8 cellular contexts compared by ENCODE assay signal in genomic region chr4:185707622-185708021, GRCh38.
DNase-seq lines count a peak whose midpoint lies in the region; ATAC-seq, FAIRE-seq and TF ChIP-seq lines count a peak whose summit lies in the region.
"Not testable (repeated sequence)": the region's sequence is repeated elsewhere in the genome, so short reads cannot be mapped to it uniquely, and the experiment has no call there.

No MANE protein-coding gene starts in this region.

- H3K27me3 Mint-ChIP-seq in astrocyte (ENCODE audit: low read depth, unreplicated experiment); osteocyte (ENCODE audit: unreplicated experiment): not testable (repeated sequence)

- H3K27ac ChIP-seq in SJSA1 (peak overlapping the region; percentile 17; the same call in 1 of the 2 replicates), astrocyte (ENCODE audit: low read depth, low read length) (peak overlapping the region; percentile 88), epithelial cell of prostate (peak overlapping the region; percentile 54), right atrium auricular region (peak overlapping the region; percentile 29 to 72), transverse colon (peak overlapping the region in 3 of 4 donors; percentile 20 to 41 (median 37))

- intact Hi-C loops in transverse colon (cut with DNase I; ENCODE audit: low total_unique reads) = not testable (repeated sequence)

- in situ Hi-C loops in transverse colon (cut with MboI; ENCODE audit: low pct_ligation_motif_present in 1 of 4, low pct_unique_long_range_greater_than_20kb in 1 of 4, low sequenced_read_pairs in 3 of 4) = not testable (repeated sequence)

- H3K4me1 Mint-ChIP-seq in astrocyte (ENCODE audit: low read depth, unreplicated experiment) (peaks cover 23% of the 10 kb centered on the region), osteocyte (ENCODE audit: unreplicated experiment) (peaks cover 26% of the 10 kb centered on the region)

- not testable (repeated sequence) for H3K4me3 Mint-ChIP-seq in astrocyte (ENCODE audit: unreplicated experiment); osteocyte (ENCODE audit: unreplicated experiment)

- peak; percentile 45 for FAIRE-seq in GM18507 (lab: Jason Lieb, UNC)
- not testable (repeated sequence) for FAIRE-seq in astrocyte (lab: Jason Lieb, UNC)

- 40 to 55% methylated on average over 1 to 4 of the region's 4 CpGs for WGBS in transverse colon (ENCODE audit: low coverage in 1 of 2), 2 donors

- peaks cover 14% of the 10 kb centered on the region for H3K36me3 Mint-ChIP-seq in astrocyte (ENCODE audit: low read depth, unreplicated experiment)
- not testable (repeated sequence) for H3K36me3 Mint-ChIP-seq in osteocyte (ENCODE audit: unreplicated experiment)

- DNase-seq in GM18507 (ENCODE audit: extremely low spot score, insufficient read length, low read depth); epithelial cell of prostate (ENCODE audit: low read depth, low spot score); right atrium auricular region (ENCODE audit: low spot score); osteocyte (ENCODE audit: extremely low spot score, unreplicated experiment); transverse colon: not testable (repeated sequence)
- DNase-seq in SJSA1 (ENCODE audit: low read depth in 1 of 2, low spot score in 2 of 2) = peak in 1 of 2 experiments; percentile 55
- DNase-seq in astrocyte (ENCODE audit: low read depth) = peak; percentile 72

- not testable (repeated sequence) for TF ChIP-seq EP300 in transverse colon (IDR thresholded peaks at IDR 0.05; ENCODE audit: low read depth)

- peak overlapping the region; percentile 69 for H3K9ac ChIP-seq in astrocyte (ENCODE audit: low read length)

- H3K4me3 ChIP-seq in SJSA1; astrocyte (ENCODE audit: insufficient read depth, low read depth, low read length); right atrium auricular region; transverse colon: not testable (repeated sequence)

- not testable (repeated sequence) for H3K36me3 ChIP-seq in SJSA1; astrocyte (ENCODE audit: insufficient read depth, low read length); right atrium auricular region; transverse colon

- H3K79me2 ChIP-seq in astrocyte (ENCODE audit: insufficient read depth, low read length) = not testable (repeated sequence)

- H3K27me3 ChIP-seq in SJSA1 (replicated peaks); astrocyte (ENCODE audit: insufficient read depth, low read length); right atrium auricular region; transverse colon: not testable (repeated sequence)

- peak overlapping the region; percentile 13 for H3K4me2 ChIP-seq in astrocyte (ENCODE audit: low read length)

- H4K20me1 ChIP-seq in astrocyte (ENCODE audit: insufficient read depth, low read length) = not testable (repeated sequence)

- not testable (repeated sequence) for H2AFZ ChIP-seq in astrocyte (ENCODE audit: low read depth, low read length)

- not testable (repeated sequence) for TF ChIP-seq POLR2A in transverse colon (IDR thresholded peaks at IDR 0.05)

- H3K4me1 ChIP-seq in SJSA1 (replicated peaks) (peaks cover 18% of the 10 kb centered on the region), astrocyte (ENCODE audit: insufficient read depth, low read length) (peaks cover 37% of the 10 kb centered on the region), right atrium auricular region (peaks cover 0 to 24% of the 10 kb centered on the region in 2 donors)
- H3K4me1 ChIP-seq in transverse colon = not testable (repeated sequence)

- H3K27ac Mint-ChIP-seq in astrocyte (ENCODE audit: unreplicated experiment) = not testable (repeated sequence)
- H3K27ac Mint-ChIP-seq in osteocyte (ENCODE audit: unreplicated experiment) = peak overlapping the region; percentile 56

- not testable (repeated sequence) for H3K9me3 Mint-ChIP-seq in astrocyte (ENCODE audit: unreplicated experiment); osteocyte (ENCODE audit: unreplicated experiment)

- not testable (repeated sequence) for H3K9me3 ChIP-seq in SJSA1 (replicated peaks); astrocyte (ENCODE audit: insufficient read depth, low read depth, low read length); transverse colon
- peaks cover 0 to 14% of the 10 kb centered on the region in 2 donors for H3K9me3 ChIP-seq in right atrium auricular region

- ATAC-seq in HG03342 (IDR thresholded peaks at IDR 0.05; ENCODE audit: unreplicated experiment) = peak; percentile 48

- not testable (repeated sequence) for TF ChIP-seq CTCF in astrocyte (IDR thresholded peaks at IDR 0.05; ENCODE audit: insufficient read depth, low read depth, low read length); right atrium auricular region (IDR thresholded peaks at IDR 0.05); osteocyte (IDR thresholded peaks at IDR 0.05); transverse colon (IDR thresholded peaks at IDR 0.05)

Comparison
In these comparisons a context has a peak if more than half of its experiments do, and no peak if none do; other contexts are left out.
1. H3K27ac ChIP-seq: peak in every context shown above with its lines; median percentile 88 in astrocyte; 54 in epithelial cell of prostate; 50 in right atrium auricular region; 37 in transverse colon; 17 in SJSA1.